In genomic region chr9:121651014-121651294, GRCh38 we compare ENCODE assay signal across 9 cellular contexts. TPM values are rescaled to one million over a fixed set of nuclear protein-coding genes. Genes with fewer than 3 reads are reported as not detected.
DNase-seq lines count a peak whose midpoint lies in the region; ATAC-seq, FAIRE-seq and TF ChIP-seq lines count a peak whose summit lies in the region.
"Had no signal": no experiment of that assay in that cellular context is flagged by ENCODE, and none has a peak within 500 bp of the region (broad histone marks: within the 10 kb centered on the region; RNA-seq: fewer than 3 reads in every experiment).

No MANE protein-coding gene starts in this region.

- no peak overlapping the region for H3K4ac ChIP-seq in H9 (ENCODE audit: low read depth, low read length)

- H2BK12ac ChIP-seq in H9 (ENCODE audit: insufficient read length, low read depth, low read length), result no peak overlapping the region

- H3K36me3 Mint-ChIP-seq in H9 (ENCODE audit: insufficient read depth in 1 of 3, low read depth in 3 of 3) (peaks cover 0 to 2% (median 0%) of the 10 kb centered on the region in 3 experiments; a peak in 2 of 7 replicates), WTC11 (no peaks in the 10 kb centered on the region)

- H2BK120ac ChIP-seq in H9 (ENCODE audit: low read depth, low read length, poor library complexity, severe bottlenecking), result no peak overlapping the region

- peaks cover 6% of the 10 kb centered on the region; the same call in 1 of the 2 replicates for H3K4me1 ChIP-seq in H9 (ENCODE audit: insufficient read depth, low read length)
- peaks cover 42 to 43% of the 10 kb centered on the region in 2 donors for H3K4me1 ChIP-seq in kidney (ENCODE audit: control insufficient read depth in 1 of 2, insufficient read depth in 1 of 2, low read depth in 1 of 2, low read length in 2 of 2)
- H3K4me1 ChIP-seq in small intestine (ENCODE audit: control insufficient read depth in 2 of 2, insufficient read depth in 1 of 2, low read depth in 1 of 2, low read length in 1 of 2), result peaks cover 0 to 5% of the 10 kb centered on the region in 2 donors

- no peak overlapping the region for H4K91ac ChIP-seq in H9 (ENCODE audit: insufficient read length, low read depth, low read length)

- intact Hi-C loops in kidney (cut with DNase I), result no loop called here

- H3K4me1 Mint-ChIP-seq in H9 (peaks cover 51 to 66% of the 10 kb centered on the region in 2 experiments), WTC11 (peaks cover 68% of the 10 kb centered on the region)

- H4K8ac ChIP-seq in H9 (replicated peaks; ENCODE audit: insufficient read length, low read depth, low read length), result no peak overlapping the region

- no peak overlapping the region for H3K56ac ChIP-seq in H9 (ENCODE audit: insufficient read length, low read depth, low read length)

- H3K4me2 ChIP-seq in H9 (ENCODE audit: insufficient read depth, insufficient read length, low read length), result peak overlapping the region; percentile 7

- no peaks in the 10 kb centered on the region for H3K9me3 Mint-ChIP-seq in H9
- no peaks in the 10 kb centered on the region for H3K9me3 Mint-ChIP-seq in WTC11

- H3K27me3 Mint-ChIP-seq in H9 (ENCODE audit: low read depth), result peaks cover 37% of the 10 kb centered on the region
- peaks cover 9% of the 10 kb centered on the region; the same call in 1 of the 2 replicates for H3K27me3 Mint-ChIP-seq in WTC11 (ENCODE audit: low read depth)

- H3K23me2 ChIP-seq in H9 (ENCODE audit: insufficient read length, low read depth, low read length, poor library complexity, severe bottlenecking), result peaks cover 13% of the 10 kb centered on the region

- peak overlapping the region; percentile 36 to 60 for H3K4me3 ChIP-seq in kidney (ENCODE audit: low read length in 2 of 2)
- H3K4me3 ChIP-seq in small intestine (ENCODE audit: low read depth in 1 of 2, low read length in 2 of 2), result peak overlapping the region in 1 of 2 donors; percentile 81

- no peak overlapping the region for H3K18ac ChIP-seq in H9 (ENCODE audit: insufficient read length, low read depth, low read length)

- no peak overlapping the region for H3K14ac ChIP-seq in H9 (ENCODE audit: insufficient read depth, low read length)

- H2BK5ac ChIP-seq in H9 (ENCODE audit: insufficient read length, low read length), result no peak overlapping the region

- TF ChIP-seq CTCF in H9 (conservative IDR thresholded peaks at IDR 0.05) (no peak), WTC11 (IDR thresholded peaks at IDR 0.05) (no peak), kidney (IDR thresholded peaks at IDR 0.05; ENCODE audit: borderline replicate concordance, extremely low read depth, insufficient read depth) (no peak)

- no peak overlapping the region for H3K23ac ChIP-seq in H9 (ENCODE audit: insufficient read length, low read depth, low read length)

- DNase-seq in H9, result no peak
- DNase-seq in WTC11 (ENCODE audit: low spot score), result no peak
- no peak for DNase-seq in kidney
- DNase-seq in small intestine, result no peak
- DNase-seq in D341Med (ENCODE audit: low spot score), result no peak
- no peak for DNase-seq in mesenteric fat pad (ENCODE audit: low spot score)
- DNase-seq in NCI-H2227 (lab: John Stamatoyannopoulos, UW; ENCODE audit: unreplicated experiment), result no peak
- DNase-seq: T-helper 9 cell had no signal

- H3T11ph ChIP-seq in H9 (ENCODE audit: low read length), result no peak overlapping the region

- no peak overlapping the region for H3K9ac ChIP-seq in H9 (ENCODE audit: extremely low read depth, insufficient read length, low read length)
- peak overlapping the region in 1 of 2 donors; percentile 73 for H3K9ac ChIP-seq in kidney (ENCODE audit: low read length in 2 of 2)

- H3K79me1 ChIP-seq in H9 (ENCODE audit: insufficient read depth, low read depth, low read length, poor library complexity, severe bottlenecking), result no peaks in the 10 kb centered on the region

- H3K27ac Mint-ChIP-seq in H9 (peak overlapping the region in 1 of 3 experiments; percentile 16; a peak in 2 of 7 replicates), WTC11 (peak overlapping the region; percentile 78; the same call in 1 of the 2 replicates)

- no peak overlapping the region for H2AK5ac ChIP-seq in H9 (ENCODE audit: insufficient read length, low read length)

- H4K5ac ChIP-seq in H9 (ENCODE audit: insufficient read length, low read depth, low read length), result no peak overlapping the region

- H3K4me3 Mint-ChIP-seq in H9 (peak overlapping the region; percentile 63 to 79), WTC11 (peak overlapping the region; percentile 79)

- H3K27ac ChIP-seq in H9 (ENCODE audit: insufficient read length, low read depth, low read length) (no peak overlapping the region), kidney (ENCODE audit: low read depth in 2 of 2, low read length in 2 of 2) (peak overlapping the region; percentile 79), small intestine (ENCODE audit: low read depth in 1 of 2, low read length in 1 of 2) (peak overlapping the region; percentile 89)

- POLR2A ChIA-PET in WTC11 (lab: Charles Lee), result no interaction called here

- CTCF ChIA-PET in WTC11 (lab: Charles Lee), result interaction anchor here (0.9 to 2.9 kb wide), 9 partner anchors 10 to 280 kb away, joined by 3 to 23 read pairs (median 7); no protein-coding TSS in a partner anchor

- no peak overlapping the region for H2BK20ac ChIP-seq in H9 (ENCODE audit: low read depth, low read length, poor library complexity, severe bottlenecking)

- H3K27me3 ChIP-seq in H9 (ENCODE audit: insufficient read depth, low read length), result no peaks in the 10 kb centered on the region
- no peaks in the 10 kb centered on the region for H3K27me3 ChIP-seq in small intestine (ENCODE audit: control insufficient read depth in 2 of 2, insufficient read depth in 2 of 2, low read length in 2 of 2)

- H2AFZ ChIP-seq in H9 (ENCODE audit: low read length), result no peak overlapping the region

- no peaks in the 10 kb centered on the region for H3K36me3 ChIP-seq in kidney (ENCODE audit: control insufficient read depth in 1 of 2, insufficient read depth in 2 of 2, low read length in 2 of 2)
- no peaks in the 10 kb centered on the region for H3K36me3 ChIP-seq in small intestine (ENCODE audit: control insufficient read depth in 2 of 2, insufficient read depth in 2 of 2, low read length in 2 of 2)

- ATAC-seq in WTC11, result no peak
- no peak for ATAC-seq in HG03045 (IDR thresholded peaks at IDR 0.05; ENCODE audit: unreplicated experiment)

- no CpG with 5 or more reads among the region's 9 CpGs for WGBS in H9 (ENCODE audit: extremely low coverage, insufficient read length, low lambda C conversion rate)
- 2 to 16% (median 9%) methylated on average over 9 of the region's 9 CpGs for WGBS in small intestine, 3 donors

- H4K20me1 ChIP-seq in H9 (ENCODE audit: control insufficient read depth, insufficient read depth, insufficient read length), result no peaks in the 10 kb centered on the region

- H3K9me3 ChIP-seq in H9 (ENCODE audit: control insufficient read depth, low read depth, low read length), result no peaks in the 10 kb centered on the region
- H3K9me3 ChIP-seq in kidney (ENCODE audit: control insufficient read depth in 1 of 2, low read length in 2 of 2), result no peaks in the 10 kb centered on the region
- no peaks in the 10 kb centered on the region for H3K9me3 ChIP-seq in small intestine (ENCODE audit: control insufficient read depth, low read depth)

- peaks cover 3% of the 10 kb centered on the region; the same call in 1 of the 2 replicates for H3K79me2 ChIP-seq in H9 (ENCODE audit: insufficient read depth, low read length)

- H2BK15ac ChIP-seq in H9 (ENCODE audit: low read depth, low read length), result no peak overlapping the region

- FAIRE-seq in kidney (lab: Jason Lieb, UNC) (no peak), small intestine (lab: Jason Lieb, UNC) (no peak)

TF ChIP-seq in WTC11, 78 proteins besides CTCF, POLR2A, EP300 and RAD21:
- TF ChIP-seq FOXP4 (CRISPR knock-in tag; IDR thresholded peaks at IDR 0.05) (no peak), CREM (CRISPR knock-in tag; IDR thresholded peaks at IDR 0.05) (no peak)
TF ChIP-seq in WTC11: peak in this region for 0.

RNA-seq across cellular contexts. Expression of gene DAB2IP, which starts 0.5 kb away (rescaled TPM):
- total RNA-seq in H9 (2021) (22.0 and 22.6 TPM in 2 replicates), WTC11 (2021) (35.0 to 52.6 TPM (median 35.7 TPM) in 3 replicates), kidney (105 TPM), mesenteric fat pad (86.1 TPM)
- polyA plus RNA-seq in kidney (ENCODE audit: insufficient read depth, low read depth, low replicate concordance) (33.8 TPM), small intestine (10 to 100 TPM; 13.8 to 39.0 (median 20.1) TPM)
